ENCODE assay signal across 3 cellular contexts in the genomic region with DNA sequence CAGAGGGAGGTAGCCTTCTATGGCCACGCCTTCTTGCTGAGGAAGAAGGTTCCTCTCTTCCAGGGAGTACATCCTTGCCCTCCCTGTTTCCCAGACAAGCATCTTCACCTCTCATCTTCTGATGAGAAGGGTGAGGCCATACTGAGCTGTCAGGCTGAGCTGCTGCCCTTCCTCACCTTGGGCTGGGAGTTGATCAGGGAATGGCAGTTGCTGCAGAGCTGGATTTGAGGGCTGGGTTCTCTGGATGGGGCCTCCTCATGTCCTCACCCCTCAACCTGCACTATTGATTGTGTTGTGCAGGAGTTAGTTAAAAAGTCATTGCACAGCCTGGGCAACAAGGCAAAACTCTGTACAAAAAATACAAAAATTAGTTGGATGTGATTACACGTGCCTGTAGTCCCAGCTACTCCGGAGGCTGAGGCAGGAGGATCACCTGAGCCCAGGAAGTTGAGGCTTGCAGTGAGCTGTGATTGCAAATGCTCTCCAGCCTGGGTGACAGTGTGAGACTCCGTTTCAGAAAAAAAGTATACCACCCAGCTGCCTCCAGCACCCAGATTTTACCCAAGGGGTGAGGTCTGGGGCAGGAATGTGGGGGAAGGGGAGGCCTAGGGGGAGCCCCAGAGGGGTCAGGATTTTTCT.
TF ChIP-seq lines count a peak whose summit lies in the region.

No MANE protein-coding gene starts in this region.

TF ChIP-seq in IMR-90, 13 proteins besides CTCF, POLR2A, EP300 and RAD21:
- TF ChIP-seq SMC3 (IDR thresholded peaks at IDR 0.05; ENCODE audit: low read depth, low read length) (no peak), CEBPB (IDR thresholded peaks at IDR 0.05; ENCODE audit: low read depth, low read length) (no peak), MXI1 (IDR thresholded peaks at IDR 0.05; ENCODE audit: borderline replicate concordance, low read depth, low read length) (no peak), MAFK (IDR thresholded peaks at IDR 0.05; ENCODE audit: low read depth, low read length) (no peak), BHLHE40 (IDR thresholded peaks at IDR 0.05; ENCODE audit: low read depth, low read length) (no peak), CHD1 (IDR thresholded peaks at IDR 0.05; ENCODE audit: low read depth, low read length) (no peak), NFE2L2 (IDR thresholded peaks at IDR 0.05; ENCODE audit: low read depth, low read length) (no peak), MAZ (IDR thresholded peaks at IDR 0.05; ENCODE audit: borderline replicate concordance, low read depth, low read length) (no peak), RFX5 (IDR thresholded peaks at IDR 0.05; ENCODE audit: low read depth, low read length) (no peak), FOS (IDR thresholded peaks at IDR 0.05; ENCODE audit: low read depth, low read length) (no peak), RCOR1 (IDR thresholded peaks at IDR 0.05; ENCODE audit: insufficient replicate concordance, low read length) (no peak)
- TF ChIP-seq, protein P1, sequence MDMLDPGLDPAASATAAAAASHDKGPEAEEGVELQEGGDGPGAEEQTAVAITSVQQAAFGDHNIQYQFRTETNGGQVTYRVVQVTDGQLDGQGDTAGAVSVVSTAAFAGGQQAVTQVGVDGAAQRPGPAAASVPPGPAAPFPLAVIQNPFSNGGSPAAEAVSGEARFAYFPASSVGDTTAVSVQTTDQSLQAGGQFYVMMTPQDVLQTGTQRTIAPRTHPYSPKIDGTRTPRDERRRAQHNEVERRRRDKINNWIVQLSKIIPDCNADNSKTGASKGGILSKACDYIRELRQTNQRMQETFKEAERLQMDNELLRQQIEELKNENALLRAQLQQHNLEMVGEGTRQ (IDR thresholded peaks at IDR 0.05; ENCODE audit: low read depth, low read length): no peak
- TF ChIP-seq, protein P2, sequence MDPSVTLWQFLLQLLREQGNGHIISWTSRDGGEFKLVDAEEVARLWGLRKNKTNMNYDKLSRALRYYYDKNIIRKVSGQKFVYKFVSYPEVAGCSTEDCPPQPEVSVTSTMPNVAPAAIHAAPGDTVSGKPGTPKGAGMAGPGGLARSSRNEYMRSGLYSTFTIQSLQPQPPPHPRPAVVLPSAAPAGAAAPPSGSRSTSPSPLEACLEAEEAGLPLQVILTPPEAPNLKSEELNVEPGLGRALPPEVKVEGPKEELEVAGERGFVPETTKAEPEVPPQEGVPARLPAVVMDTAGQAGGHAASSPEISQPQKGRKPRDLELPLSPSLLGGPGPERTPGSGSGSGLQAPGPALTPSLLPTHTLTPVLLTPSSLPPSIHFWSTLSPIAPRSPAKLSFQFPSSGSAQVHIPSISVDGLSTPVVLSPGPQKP (IDR thresholded peaks at IDR 0.05; ENCODE audit: borderline replicate concordance, low read depth, low read length): no peak

TF ChIP-seq in H1, 55 proteins besides CTCF, POLR2A, EP300 and RAD21:
- TF ChIP-seq CEBPB (IDR thresholded peaks at IDR 0.05; ENCODE audit: low read depth, low read length) (no peak), SIN3A (conservative IDR thresholded peaks at IDR 0.05 in 1 of 2, IDR thresholded peaks at IDR 0.05 in 1 of 2; ENCODE audit: low read depth in 1 of 2, low read length in 2 of 2) (peak in 1 of 2 experiments; percentile 21; a peak in 1 of 4 replicates)

TF ChIP-seq in HEK293T, 16 proteins besides CTCF, POLR2A, EP300 and RAD21:
- TF ChIP-seq HDGF (IDR thresholded peaks at IDR 0.05; ENCODE audit: borderline replicate concordance) (no peak), ZNF384 (IDR thresholded peaks at IDR 0.05) (no peak), TARDBP (IDR thresholded peaks at IDR 0.05) (no peak), FOXK2 (IDR thresholded peaks at IDR 0.05) (no peak)
